16 cellular contexts compared by ENCODE assay signal in the genomic region with DNA sequence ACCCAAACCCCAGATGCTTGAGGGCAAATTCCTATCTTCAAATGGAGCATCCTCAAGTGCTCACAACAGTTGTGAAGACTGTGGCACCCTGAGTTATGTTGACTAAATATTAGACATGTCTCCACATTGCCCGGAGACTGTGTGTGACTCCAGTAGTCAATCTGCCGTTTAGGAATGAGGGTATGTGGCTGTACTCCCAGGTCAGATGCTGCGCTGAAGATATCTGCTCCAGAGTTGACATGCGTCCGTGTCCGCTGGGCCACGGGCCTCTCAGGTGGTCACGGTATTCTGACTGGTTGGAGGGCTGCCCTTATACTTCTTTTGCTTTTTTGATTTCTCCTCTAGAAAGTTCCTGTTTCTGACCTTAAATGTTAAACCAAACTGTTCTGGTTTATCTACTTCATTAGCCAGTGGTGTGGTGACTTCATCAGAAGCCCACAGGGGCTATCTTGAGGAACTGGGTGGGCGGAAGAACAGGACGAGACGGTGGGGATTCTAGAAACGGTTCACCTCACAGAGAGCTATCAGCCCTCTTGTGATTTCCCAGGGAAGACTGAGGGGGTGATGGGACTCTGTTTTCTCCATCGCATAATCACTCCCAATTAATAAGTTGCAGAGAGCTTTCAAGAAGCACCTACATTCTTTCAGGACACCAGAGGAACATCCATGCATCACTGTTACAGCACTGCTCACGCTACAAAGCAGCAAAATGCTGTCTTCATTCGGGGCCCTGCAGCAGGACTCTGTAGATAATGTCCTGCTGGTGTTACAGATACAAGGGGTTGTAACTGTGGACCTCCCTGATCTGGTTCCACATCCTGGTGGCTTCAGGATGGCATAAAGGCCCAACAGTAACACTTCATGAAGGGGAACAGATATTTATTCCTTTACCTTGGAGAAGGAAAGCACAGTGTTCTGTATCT. TPM values are rescaled to one million over a fixed set of nuclear protein-coding genes. Genes with fewer than 3 reads are reported as not detected.
DNase-seq lines count a peak whose midpoint lies in the region; FAIRE-seq and TF ChIP-seq lines count a peak whose summit lies in the region.
"Had no signal": no experiment of that assay in that cellular context is flagged by ENCODE, and none has a peak within 500 bp of the region (broad histone marks: within the 10 kb centered on the region; RNA-seq: fewer than 3 reads in every experiment).

No MANE protein-coding gene starts in this region.

- H4K20me1 ChIP-seq in MM.1S (ENCODE audit: insufficient read depth, low read length), result peaks cover 4% of the 10 kb centered on the region

- H3K27ac Mint-ChIP-seq in activated naive CD8-positive, alpha-beta T cell, result peak overlapping the region; percentile 93

- H3K79me2 ChIP-seq in MM.1S (ENCODE audit: low read length), result peaks cover 52% of the 10 kb centered on the region

- H3K4me3 Mint-ChIP-seq in activated naive CD8-positive, alpha-beta T cell, result peak overlapping the region; percentile 97

- H3K9me3 ChIP-seq in MM.1S (replicated peaks; ENCODE audit: insufficient read depth, low read length), result no peaks in the 10 kb centered on the region
- H3K9me3 ChIP-seq in small intestine (ENCODE audit: control insufficient read depth, low read depth), result no peaks in the 10 kb centered on the region
- H3K9me3 ChIP-seq: testis had no signal

- peaks cover 3% of the 10 kb centered on the region for H3K36me3 Mint-ChIP-seq in activated naive CD8-positive, alpha-beta T cell

- no peaks in the 10 kb centered on the region for H3K9me3 Mint-ChIP-seq in activated naive CD8-positive, alpha-beta T cell (ENCODE audit: low read depth)

- H2AFZ ChIP-seq in MM.1S (ENCODE audit: low read length), result peak overlapping the region; percentile 74

- H3K36me3 ChIP-seq in MM.1S (replicated peaks; ENCODE audit: insufficient read depth, low read length), result no peaks in the 10 kb centered on the region
- no peaks in the 10 kb centered on the region for H3K36me3 ChIP-seq in small intestine (ENCODE audit: control insufficient read depth in 2 of 2, insufficient read depth in 2 of 2, low read length in 2 of 2)

- no peak for TF ChIP-seq CTCF in MM.1S (IDR thresholded peaks at IDR 0.05; ENCODE audit: low read length)

- no peaks in the 10 kb centered on the region for H3K27me3 Mint-ChIP-seq in activated naive CD8-positive, alpha-beta T cell

- peak; percentile 9 for DNase-seq in DMS79 (lab: John Stamatoyannopoulos, UW)
- DNase-seq in DMS79 treated with DMSO at 0.1 percent for 48 hours (lab: John Stamatoyannopoulos, UW), result no peak
- no peak for DNase-seq in MM.1S
- no peak for DNase-seq in small intestine
- no peak for DNase-seq in NCI-H2107 (lab: John Stamatoyannopoulos, UW)
- no peak for DNase-seq in SHP77 (lab: John Stamatoyannopoulos, UW)
- DNase-seq in mucosa of gallbladder (ENCODE audit: low spot score), result no peak
- DNase-seq: foreskin fibroblast, H7, left cardiac atrium, NCI-H526 treated with DMSO at 0.1 percent for 48 hours, testis had no signal

- peak overlapping the region; percentile 82 for H3K9ac ChIP-seq in MM.1S (ENCODE audit: low read length)

- peaks cover 35% of the 10 kb centered on the region for H3F3A ChIP-seq in MM.1S (ENCODE audit: insufficient read depth, low read length)

- 68 to 81% (median 74%) methylated on average over 15 of the region's 15 CpGs for WGBS in small intestine, 3 donors

- H3K27ac ChIP-seq in MM.1S (ENCODE audit: low read length) (peak overlapping the region; percentile 99), small intestine (ENCODE audit: low read depth in 1 of 2, low read length in 1 of 2) (peak overlapping the region; percentile 65 to 72)
- H3K27ac ChIP-seq: 22Rv1, testis had no signal

- H3K4me1 ChIP-seq in MM.1S (ENCODE audit: low read length), result peaks cover 16% of the 10 kb centered on the region; the same call in 1 of the 2 replicates
- no peaks in the 10 kb centered on the region for H3K4me1 ChIP-seq in small intestine (ENCODE audit: control insufficient read depth in 2 of 2, insufficient read depth in 1 of 2, low read depth in 1 of 2, low read length in 1 of 2)
- H3K4me1 ChIP-seq: testis had no signal

- H3K27me3 ChIP-seq in MM.1S (replicated peaks; ENCODE audit: insufficient read depth, low read length), result no peaks in the 10 kb centered on the region
- no peaks in the 10 kb centered on the region for H3K27me3 ChIP-seq in small intestine (ENCODE audit: control insufficient read depth in 2 of 2, insufficient read depth in 2 of 2, low read length in 2 of 2)
- H3K27me3 ChIP-seq: testis had no signal

- peak overlapping the region; percentile 89 for H3K4me2 ChIP-seq in MM.1S (ENCODE audit: low read depth, low read length)

- FAIRE-seq in small intestine (lab: Jason Lieb, UNC), result no peak

- H3K9me2 ChIP-seq in MM.1S (replicated peaks; ENCODE audit: insufficient read depth, low read length), result no peaks in the 10 kb centered on the region

- H3K4me3 ChIP-seq in MM.1S (ENCODE audit: low read length), result peak overlapping the region; percentile 59
- no peak overlapping the region for H3K4me3 ChIP-seq in small intestine (ENCODE audit: low read depth in 1 of 2, low read length in 2 of 2)
- H3K4me3 ChIP-seq: testis had no signal

- H3K4me1 Mint-ChIP-seq in activated naive CD8-positive, alpha-beta T cell (ENCODE audit: low read depth), result peaks cover 41% of the 10 kb centered on the region

RNA-seq across cellular contexts. Expression of a gene that starts 1.3 kb away (rescaled TPM):
- polyA plus RNA-seq in small intestine, result 10 to 100 TPM; 14.1 to 28.1 (median 21.3) TPM
- 43.4 TPM for total RNA-seq in mucosa of gallbladder
- total RNA-seq: G401 had no signal

RNA-seq across cellular contexts. Expression of a gene that starts 28.4 kb away (rescaled TPM):
- polyA plus RNA-seq in small intestine, result under 1 TPM in 1 of 3 donors, not detected in 2; 0.03 TPM
- 0.69 TPM for total RNA-seq in mucosa of gallbladder
- total RNA-seq: G401, H7, M059J had no signal
